In the genomic region with DNA sequence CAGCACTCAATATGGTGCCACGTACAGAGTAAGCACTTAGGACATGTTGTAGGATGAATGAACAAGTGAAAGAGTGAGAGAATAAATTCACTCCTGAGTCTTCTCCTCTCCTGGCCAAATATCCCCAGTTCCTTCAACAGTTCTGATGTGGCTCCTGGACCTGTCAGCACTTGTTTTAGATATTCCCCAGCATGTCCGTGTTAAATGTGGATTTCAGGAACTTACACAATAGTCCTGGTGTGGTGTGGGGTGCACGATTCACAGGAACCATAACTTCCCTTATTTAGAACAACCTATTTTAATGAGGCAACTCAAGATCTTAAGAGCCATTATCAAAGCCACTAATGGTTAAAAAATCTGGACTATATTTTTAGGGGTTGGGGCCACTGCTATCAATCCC, we compare ENCODE assay signal across 1 cellular context.
TF ChIP-seq lines count a peak whose summit lies in the region.

No MANE protein-coding gene starts in this region.

TF ChIP-seq in IMR-90, 13 proteins besides CTCF, POLR2A, EP300 and RAD21:
- TF ChIP-seq RCOR1 (IDR thresholded peaks at IDR 0.05; ENCODE audit: insufficient replicate concordance, low read length) (no peak), MAZ (IDR thresholded peaks at IDR 0.05; ENCODE audit: borderline replicate concordance, low read depth, low read length) (no peak), NFE2L2 (IDR thresholded peaks at IDR 0.05; ENCODE audit: low read depth, low read length) (no peak), MXI1 (IDR thresholded peaks at IDR 0.05; ENCODE audit: borderline replicate concordance, low read depth, low read length) (no peak), CHD1 (IDR thresholded peaks at IDR 0.05; ENCODE audit: low read depth, low read length) (no peak), BHLHE40 (IDR thresholded peaks at IDR 0.05; ENCODE audit: low read depth, low read length) (no peak), RFX5 (IDR thresholded peaks at IDR 0.05; ENCODE audit: low read depth, low read length) (no peak), MAFK (IDR thresholded peaks at IDR 0.05; ENCODE audit: low read depth, low read length) (no peak), FOS (IDR thresholded peaks at IDR 0.05; ENCODE audit: low read depth, low read length) (no peak), CEBPB (IDR thresholded peaks at IDR 0.05; ENCODE audit: low read depth, low read length) (no peak), SMC3 (IDR thresholded peaks at IDR 0.05; ENCODE audit: low read depth, low read length) (no peak)
- TF ChIP-seq, protein P1, sequence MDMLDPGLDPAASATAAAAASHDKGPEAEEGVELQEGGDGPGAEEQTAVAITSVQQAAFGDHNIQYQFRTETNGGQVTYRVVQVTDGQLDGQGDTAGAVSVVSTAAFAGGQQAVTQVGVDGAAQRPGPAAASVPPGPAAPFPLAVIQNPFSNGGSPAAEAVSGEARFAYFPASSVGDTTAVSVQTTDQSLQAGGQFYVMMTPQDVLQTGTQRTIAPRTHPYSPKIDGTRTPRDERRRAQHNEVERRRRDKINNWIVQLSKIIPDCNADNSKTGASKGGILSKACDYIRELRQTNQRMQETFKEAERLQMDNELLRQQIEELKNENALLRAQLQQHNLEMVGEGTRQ (IDR thresholded peaks at IDR 0.05; ENCODE audit: low read depth, low read length): no peak
- TF ChIP-seq, protein P2, sequence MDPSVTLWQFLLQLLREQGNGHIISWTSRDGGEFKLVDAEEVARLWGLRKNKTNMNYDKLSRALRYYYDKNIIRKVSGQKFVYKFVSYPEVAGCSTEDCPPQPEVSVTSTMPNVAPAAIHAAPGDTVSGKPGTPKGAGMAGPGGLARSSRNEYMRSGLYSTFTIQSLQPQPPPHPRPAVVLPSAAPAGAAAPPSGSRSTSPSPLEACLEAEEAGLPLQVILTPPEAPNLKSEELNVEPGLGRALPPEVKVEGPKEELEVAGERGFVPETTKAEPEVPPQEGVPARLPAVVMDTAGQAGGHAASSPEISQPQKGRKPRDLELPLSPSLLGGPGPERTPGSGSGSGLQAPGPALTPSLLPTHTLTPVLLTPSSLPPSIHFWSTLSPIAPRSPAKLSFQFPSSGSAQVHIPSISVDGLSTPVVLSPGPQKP (IDR thresholded peaks at IDR 0.05; ENCODE audit: borderline replicate concordance, low read depth, low read length): no peak
